Comparison of ENCODE assay signal across 1 cellular context in genomic region chr19:35628565-35629331, GRCh38.
TF ChIP-seq lines count a peak whose summit lies in the region.

A gene with protein sequence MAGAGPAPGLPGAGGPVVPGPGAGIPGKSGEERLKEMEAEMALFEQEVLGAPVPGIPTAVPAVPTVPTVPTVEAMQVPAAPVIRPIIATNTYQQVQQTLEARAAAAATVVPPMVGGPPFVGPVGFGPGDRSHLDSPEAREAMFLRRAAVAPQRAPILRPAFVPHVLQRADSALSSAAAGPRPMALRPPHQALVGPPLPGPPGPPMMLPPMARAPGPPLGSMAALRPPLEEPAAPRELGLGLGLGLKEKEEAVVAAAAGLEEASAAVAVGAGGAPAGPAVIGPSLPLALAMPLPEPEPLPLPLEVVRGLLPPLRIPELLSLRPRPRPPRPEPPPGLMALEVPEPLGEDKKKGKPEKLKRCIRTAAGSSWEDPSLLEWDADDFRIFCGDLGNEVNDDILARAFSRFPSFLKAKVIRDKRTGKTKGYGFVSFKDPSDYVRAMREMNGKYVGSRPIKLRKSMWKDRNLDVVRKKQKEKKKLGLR (plus strand): TSS chr19:35629036. CDS start chr19:35629154, 118 bp downstream.

TF ChIP-seq in K562, 482 proteins besides CTCF, POLR2A, EP300 and RAD21 (continued from another document and continues in another):
- TF ChIP-seq RREB1 (CRISPR knock-in tag; IDR thresholded peaks at IDR 0.05): peak; percentile 69; the same call in 1 of the 2 replicates
- TF ChIP-seq TEAD1 (CRISPR knock-in tag; IDR thresholded peaks at IDR 0.05): peak in 1 of 2 experiments; percentile 4; a peak in 1 of 4 replicates
- no peak for TF ChIP-seq SNRNP70 (optimal IDR thresholded peaks at IDR 0.05; ENCODE audit: low read depth, low read length)
- no peak for TF ChIP-seq CCAR2 (IDR thresholded peaks at IDR 0.05; ENCODE audit: low read depth, low read length)
- TF ChIP-seq LEF1 (IDR thresholded peaks at IDR 0.05): no peak
- no peak for TF ChIP-seq DPF2 (IDR thresholded peaks at IDR 0.05)
- TF ChIP-seq MBD2 (IDR thresholded peaks at IDR 0.05; ENCODE audit: borderline replicate concordance, low read depth): peak; percentile 98
- no peak for TF ChIP-seq TEAD2 (tag; IDR thresholded peaks at IDR 0.05)
- TF ChIP-seq ZKSCAN8 (CRISPR knock-in tag; IDR thresholded peaks at IDR 0.05): no peak
- TF ChIP-seq, protein P1, sequence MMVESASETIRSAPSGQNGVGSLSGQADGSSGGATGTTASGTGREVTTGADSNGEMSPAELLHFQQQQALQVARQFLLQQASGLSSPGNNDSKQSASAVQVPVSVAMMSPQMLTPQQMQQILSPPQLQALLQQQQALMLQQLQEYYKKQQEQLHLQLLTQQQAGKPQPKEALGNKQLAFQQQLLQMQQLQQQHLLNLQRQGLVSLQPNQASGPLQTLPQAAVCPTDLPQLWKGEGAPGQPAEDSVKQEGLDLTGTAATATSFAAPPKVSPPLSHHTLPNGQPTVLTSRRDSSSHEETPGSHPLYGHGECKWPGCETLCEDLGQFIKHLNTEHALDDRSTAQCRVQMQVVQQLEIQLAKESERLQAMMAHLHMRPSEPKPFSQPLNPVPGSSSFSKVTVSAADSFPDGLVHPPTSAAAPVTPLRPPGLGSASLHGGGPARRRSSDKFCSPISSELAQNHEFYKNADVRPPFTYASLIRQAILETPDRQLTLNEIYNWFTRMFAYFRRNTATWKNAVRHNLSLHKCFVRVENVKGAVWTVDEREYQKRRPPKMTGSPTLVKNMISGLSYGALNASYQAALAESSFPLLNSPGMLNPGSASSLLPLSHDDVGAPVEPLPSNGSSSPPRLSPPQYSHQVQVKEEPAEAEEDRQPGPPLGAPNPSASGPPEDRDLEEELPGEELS (CRISPR knock-in tag; IDR thresholded peaks at IDR 0.05; ENCODE audit: borderline replicate concordance): peak; percentile 58; the same call in 1 of the 2 replicates
- no peak for TF ChIP-seq ZMIZ1 (IDR thresholded peaks at IDR 0.05; ENCODE audit: low read depth in 2 of 2, low read length in 2 of 2)
- TF ChIP-seq, protein P2, sequence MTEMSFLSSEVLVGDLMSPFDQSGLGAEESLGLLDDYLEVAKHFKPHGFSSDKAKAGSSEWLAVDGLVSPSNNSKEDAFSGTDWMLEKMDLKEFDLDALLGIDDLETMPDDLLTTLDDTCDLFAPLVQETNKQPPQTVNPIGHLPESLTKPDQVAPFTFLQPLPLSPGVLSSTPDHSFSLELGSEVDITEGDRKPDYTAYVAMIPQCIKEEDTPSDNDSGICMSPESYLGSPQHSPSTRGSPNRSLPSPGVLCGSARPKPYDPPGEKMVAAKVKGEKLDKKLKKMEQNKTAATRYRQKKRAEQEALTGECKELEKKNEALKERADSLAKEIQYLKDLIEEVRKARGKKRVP (CRISPR knock-in tag; IDR thresholded peaks at IDR 0.05): no peak
- TF ChIP-seq ID3 (CRISPR knock-in tag; IDR thresholded peaks at IDR 0.05): no peak
- no peak for TF ChIP-seq ID3 (tag; IDR thresholded peaks at IDR 0.05)
- peak; percentile 72 for TF ChIP-seq FOXM1 (IDR thresholded peaks at IDR 0.05; ENCODE audit: low read depth)
- TF ChIP-seq FOXM1 (CRISPR knock-in tag; IDR thresholded peaks at IDR 0.05; ENCODE audit: low read depth): no peak
- TF ChIP-seq XRCC3 (IDR thresholded peaks at IDR 0.05): no peak
- TF ChIP-seq ZNF274 (IDR thresholded peaks at IDR 0.05; ENCODE audit: borderline replicate concordance, low read depth, low read length): no peak
- no peak for TF ChIP-seq ZNF507 (tag; conservative IDR thresholded peaks at IDR 0.05)
- peak; percentile 65 for TF ChIP-seq ZBTB40 (IDR thresholded peaks at IDR 0.05)
- TF ChIP-seq ZBTB40 (CRISPR knock-in tag; IDR thresholded peaks at IDR 0.05): no peak
- no peak for TF ChIP-seq ZNF146 (CRISPR knock-in tag; IDR thresholded peaks at IDR 0.05; ENCODE audit: unreplicated experiment)
- no peak for TF ChIP-seq ZBTB17 (CRISPR knock-in tag; IDR thresholded peaks at IDR 0.05)
- peak in 1 of 2 experiments; percentile 56; a peak in 1 of 4 replicates for TF ChIP-seq UBTF (IDR thresholded peaks at IDR 0.05; ENCODE audit: borderline replicate concordance in 1 of 2, low read depth in 2 of 2, low read length in 2 of 2)
- peak; percentile 72 for TF ChIP-seq RNF2 (IDR thresholded peaks at IDR 0.05)
